ENCODE assay signal across 20 cellular contexts in the genomic region with DNA sequence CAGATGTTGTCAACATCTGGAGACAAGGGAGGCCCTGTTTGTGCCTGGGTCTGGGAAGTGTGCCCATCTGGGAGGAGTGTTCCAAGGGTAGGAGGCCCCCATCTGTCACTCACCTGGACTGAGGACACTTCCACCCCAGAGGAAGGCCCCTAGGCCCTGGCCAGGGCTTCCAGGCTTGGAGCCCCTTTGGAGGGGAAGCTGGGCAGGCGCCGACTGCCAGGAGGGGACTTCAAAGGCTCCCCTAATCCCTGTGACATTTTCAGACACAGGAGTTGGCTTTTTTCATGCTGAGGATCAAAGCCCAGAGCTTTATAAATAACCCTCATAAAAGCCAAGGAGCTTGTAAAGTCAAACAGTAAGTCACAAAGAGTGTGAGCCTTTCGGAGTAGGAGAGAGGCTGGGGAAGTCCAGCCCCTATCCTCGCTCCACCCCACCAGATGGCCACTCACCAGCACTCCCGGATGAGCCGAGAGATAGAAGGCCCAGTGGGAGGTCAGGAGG. TPM values are rescaled to one million over a fixed set of nuclear protein-coding genes. Genes with fewer than 3 reads are reported as not detected.
DNase-seq lines count a peak whose midpoint lies in the region; ATAC-seq, FAIRE-seq and TF ChIP-seq lines count a peak whose summit lies in the region.
"Had no signal": no experiment of that assay in that cellular context is flagged by ENCODE, and none has a peak within 500 bp of the region (broad histone marks: within the 10 kb centered on the region; RNA-seq: fewer than 3 reads in every experiment).

No MANE protein-coding gene starts in this region.

- CTCF ChIA-PET in SK-N-SH (lab: Yijun Ruan, JAX), result interaction anchor here (0.8 kb wide), 1 partner anchor 17 kb away, joined by 3 read pairs; no protein-coding TSS in a partner anchor
- CTCF ChIA-PET in A673 (lab: Charles Lee), result no interaction called here

- POLR2A ChIA-PET in SK-N-SH (lab: Yijun Ruan, JAX), result interaction anchor here (1.3 kb wide), 1 partner anchor 90 kb away, joined by 3 read pairs; no protein-coding TSS in a partner anchor
- POLR2A ChIA-PET in A673 (lab: Charles Lee; ENCODE audit: low non-redundant PET), result no interaction called here

- H3F3A ChIP-seq in SK-N-SH (replicated peaks; ENCODE audit: insufficient read depth), result no peaks in the 10 kb centered on the region

- 81% methylated on average over 6 of the region's 6 CpGs for WGBS in SK-N-SH (ENCODE audit: low lambda C conversion rate)

- no TSS peak for BruUV-seq in A673 (replicated peaks; lab: Mats Ljungman, UMichigan)

- no peak overlapping the region for H3K4me2 ChIP-seq in SK-N-SH

- no peaks in the 10 kb centered on the region for H3K27me3 ChIP-seq in lower lobe of right lung (ENCODE audit: low read depth)
- H3K27me3 ChIP-seq in SK-N-SH (ENCODE audit: insufficient read depth), result no peaks in the 10 kb centered on the region
- H3K27me3 ChIP-seq in A673 (replicated peaks; ENCODE audit: insufficient read depth, low read depth, low read length, poor library complexity), result no peaks in the 10 kb centered on the region
- H3K27me3 ChIP-seq: BE2C, body of pancreas had no signal

- no peak overlapping the region for H3K9ac ChIP-seq in SK-N-SH

- H3K27ac ChIP-seq in lower lobe of right lung, result no peak overlapping the region
- no peak overlapping the region for H3K27ac ChIP-seq in SK-N-SH (ENCODE audit: low read depth in 2 of 2, low read length in 1 of 2)
- H3K27ac ChIP-seq in A673 (ENCODE audit: low read depth, low read length, poor library complexity, severe bottlenecking), result no peak overlapping the region
- H3K27ac ChIP-seq: body of pancreas, skin epidermis had no signal

- no peak for TF ChIP-seq RAD21 in SK-N-SH (IDR thresholded peaks at IDR 0.05; ENCODE audit: low read length)

- intact Hi-C loops in lower lobe of right lung (cut with DNase I) (no loop called here), A673 (cut with micrococcal nuclease; ENCODE audit: unreplicated experiment) (no loop called here)

- H3K4me1 ChIP-seq in lower lobe of right lung (no peaks in the 10 kb centered on the region), SK-N-SH (ENCODE audit: control insufficient read depth in 1 of 2, insufficient read depth in 2 of 2, low read depth in 1 of 2, low read length in 1 of 2) (peaks cover 0 to 18% of the 10 kb centered on the region in 2 experiments; a peak in 2 of 4 replicates), A673 (ENCODE audit: insufficient read depth, low read length, poor library complexity, severe bottlenecking) (no peaks in the 10 kb centered on the region)
- H3K4me1 ChIP-seq: body of pancreas had no signal

- FAIRE-seq in endometrium (lab: Jason Lieb, UNC), result peak; percentile 91

- DNase-seq in DMS 273 (lab: John Stamatoyannopoulos, UW; ENCODE audit: unreplicated experiment) (peak; percentile 77), LoVo (ENCODE audit: low spot score) (peak; percentile 86), pons (ENCODE audit: low spot score) (peak; percentile 53), cerebellar nuclear complex (lab: John Stamatoyannopoulos, UW) (no peak), lower lobe of right lung (no peak), SK-N-SH (no peak), A673 (ENCODE audit: low spot score) (no peak)
- DNase-seq: activated CD8-positive, alpha-beta memory T cell treated with anti-CD3 and anti-CD28 coated beads, Interleukin-2, amount 50 U/mL, for 48 hours; activated naive CD4-positive, alpha-beta T cell treated with Interleukin-2 at 50 U/mL for 16 hours; BE2C; body of pancreas; DMS79 treated with DMSO at 0.1 percent for 48 hours; H7; NCI-H1436 treated with DMSO at 0.1 percent for 48 hours; stimulated activated naive CD4-positive, alpha-beta T cell treated with Interleukin-2 at 50 U/mL for 16 hours; SW 1271 had no signal

- TF ChIP-seq EP300 in SK-N-SH (IDR thresholded peaks at IDR 0.05; ENCODE audit: borderline replicate concordance in 1 of 2, low read depth in 1 of 2, low read length in 1 of 2), result no peak

- H3K9me2 ChIP-seq in SK-N-SH, result no peaks in the 10 kb centered on the region

- H3K4me3 ChIP-seq in lower lobe of right lung (no peak overlapping the region), SK-N-SH (ENCODE audit: low read depth in 2 of 2, low read length in 1 of 2) (no peak overlapping the region), A673 (ENCODE audit: low read depth, low read length, poor library complexity, severe bottlenecking) (no peak overlapping the region)
- H3K4me3 ChIP-seq: body of pancreas, lung, skin epidermis had no signal

- H4K20me1 ChIP-seq in SK-N-SH (ENCODE audit: insufficient read depth), result no peaks in the 10 kb centered on the region

- no peak overlapping the region for H2AFZ ChIP-seq in SK-N-SH (ENCODE audit: low read depth)

- no peaks in the 10 kb centered on the region for H3K9me3 ChIP-seq in lower lobe of right lung
- no peaks in the 10 kb centered on the region for H3K9me3 ChIP-seq in SK-N-SH
- no peaks in the 10 kb centered on the region for H3K9me3 ChIP-seq in A673 (ENCODE audit: low read depth, low read length, poor library complexity, severe bottlenecking)
- H3K9me3 ChIP-seq: BE2C, body of pancreas had no signal

- no peaks in the 10 kb centered on the region for H3K79me2 ChIP-seq in SK-N-SH (ENCODE audit: insufficient read depth)

- ATAC-seq in lower lobe of right lung, result no peak
- ATAC-seq: activated CD4-positive, CD25-positive, alpha-beta regulatory T cell treated with anti-CD3 and anti-CD28 coated beads, Interleukin-2, amount 50 U/mL, for 24 hours; body of pancreas had no signal

- no peaks in the 10 kb centered on the region for H3K36me3 ChIP-seq in lower lobe of right lung
- no peaks in the 10 kb centered on the region for H3K36me3 ChIP-seq in SK-N-SH (replicated peaks in 1 of 2; ENCODE audit: control insufficient read depth in 1 of 2, insufficient read depth in 2 of 2, low read length in 1 of 2)
- no peaks in the 10 kb centered on the region for H3K36me3 ChIP-seq in A673 (ENCODE audit: insufficient read depth, low read length, poor library complexity, severe bottlenecking)
- H3K36me3 ChIP-seq: BE2C had no signal

- TF ChIP-seq CTCF in lower lobe of right lung (IDR thresholded peaks at IDR 0.05) (no peak), SK-N-SH (IDR thresholded peaks at IDR 0.05) (no peak), A673 (conservative IDR thresholded peaks at IDR 0.05; ENCODE audit: low read depth, low read length) (no peak)

TF ChIP-seq in SK-N-SH, 30 proteins besides CTCF, POLR2A, EP300 and RAD21:
- no peak for TF ChIP-seq RFX5 (IDR thresholded peaks at IDR 0.05; ENCODE audit: low read length)

RNA-seq across cellular contexts. Expression of a gene that starts 17.6 kb away (rescaled TPM):
- total RNA-seq in lower lobe of right lung (2.4 TPM), A673 (2021) (3.9 and 5.5 TPM in 2 replicates)
- 1.6 and 4.2 TPM in 2 replicates for polyA plus RNA-seq in SK-N-SH (2012; rRNA removed)
- polyA plus RNA-seq in SK-N-SH (2012; cell fraction: cytosol; rRNA removed), result 1.7 and 4.1 TPM in 2 replicates
- 1.6 and 3.1 TPM in 2 replicates for polyA plus RNA-seq in SK-N-SH (2012; cell fraction: nucleus; rRNA removed)

Comparison
In these comparisons a context has a peak if more than half of its experiments do, and no peak if none do; other contexts are left out.
1. DNase-seq: peak in DMS 273 (single experiment), LoVo (single experiment) and pons (single experiment); none in cerebellar nuclear complex (0 of 2), lower lobe of right lung (single experiment), SK-N-SH (single experiment) and A673 (single experiment).